Comparison of ENCODE assay signal across 7 cellular contexts in the genomic region with DNA sequence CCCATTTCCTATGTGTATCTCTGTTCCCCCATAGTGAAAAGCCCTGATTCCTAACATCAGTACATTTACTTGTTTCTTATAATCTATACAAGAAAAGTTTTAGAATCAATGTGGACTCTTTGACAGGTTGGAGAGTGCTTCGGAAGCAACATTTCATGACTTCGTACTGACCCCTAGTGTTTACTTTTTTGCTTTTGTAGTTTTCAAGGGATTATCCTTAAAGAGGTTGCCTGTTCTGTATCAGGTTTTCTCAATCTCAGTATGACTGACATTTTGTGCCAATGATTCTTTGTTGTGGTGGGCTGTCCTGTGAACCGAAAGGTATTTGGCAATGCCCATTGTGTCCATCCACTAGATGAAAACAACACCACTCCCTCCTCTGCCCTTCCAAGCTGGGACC. TPM values are rescaled to one million over a fixed set of nuclear protein-coding genes. Genes with fewer than 3 reads are reported as not detected.
DNase-seq lines count a peak whose midpoint lies in the region; ATAC-seq, FAIRE-seq and TF ChIP-seq lines count a peak whose summit lies in the region.

No MANE protein-coding gene starts in this region.

- peak; percentile 75 to 77 for TF ChIP-seq RAD21 in H1 (IDR thresholded peaks at IDR 0.05 in 1 of 2, conservative IDR thresholded peaks at IDR 0.05 in 1 of 2; ENCODE audit: low read depth in 2 of 2, low read length in 2 of 2)

- no peak overlapping the region for H3K4ac ChIP-seq in H1 (replicated peaks; ENCODE audit: insufficient read length, low read depth, low read length)

- H3K56ac ChIP-seq in H1 (replicated peaks; ENCODE audit: insufficient read length, low read depth, low read length) = no peak overlapping the region

- no peak overlapping the region for H2AK5ac ChIP-seq in H1 (ENCODE audit: low read depth, low read length)

- no peak for TF ChIP-seq EP300 in H1 (IDR thresholded peaks at IDR 0.05; ENCODE audit: borderline replicate concordance in 1 of 2, low read depth in 2 of 2, low read length in 2 of 2)

- no peak for TF ChIP-seq POLR2A in H1 (IDR thresholded peaks at IDR 0.05; ENCODE audit: control extremely low read depth in 1 of 2, low read depth in 2 of 2, low read length in 2 of 2)

- H4K20me1 ChIP-seq in H1 (replicated peaks in 1 of 2; ENCODE audit: control insufficient read depth in 1 of 2, insufficient read depth in 2 of 2, low read length in 2 of 2) = no peaks in the 10 kb centered on the region

- H3K9me3 ChIP-seq in HEK293 (ENCODE audit: control insufficient read depth, insufficient read depth, low read depth, low read length) (no peaks in the 10 kb centered on the region), H1 (ENCODE audit: insufficient read depth in 2 of 2, low read depth in 1 of 2, low read length in 1 of 2) (no peaks in the 10 kb centered on the region)

- H3K23ac ChIP-seq in H1 (ENCODE audit: insufficient read length) = no peak overlapping the region

- H3K79me1 ChIP-seq in H1 (ENCODE audit: low read depth, low read length) = no peaks in the 10 kb centered on the region

- no peaks in the 10 kb centered on the region for H3K27me3 ChIP-seq in H1 (replicated peaks in 1 of 4; ENCODE audit: control insufficient read depth in 3 of 4, extremely low read depth in 1 of 4, insufficient read depth in 3 of 4, low read length in 3 of 4)

- TF ChIP-seq CTCF in GM12874 (IDR thresholded peaks at IDR 0.05; ENCODE audit: insufficient read depth, low read depth, low read length) (peak; percentile 24; the same call in 1 of the 2 replicates), HEK293 (tag by site-specific recombination; IDR thresholded peaks at IDR 0.05) (no peak), H1 (IDR thresholded peaks at IDR 0.05; ENCODE audit: control extremely low read depth in 1 of 3, insufficient read depth in 1 of 3, low read depth in 1 of 3, low read length in 3 of 3) (peak in 2 of 3 experiments; percentile 45 to 48; a peak in 2 of 4 replicates)

- H3K9me3 Mint-ChIP-seq in T-cell = no peaks in the 10 kb centered on the region

- H4K8ac ChIP-seq in H1 (ENCODE audit: extremely low read depth, insufficient read depth, low read length) = no peak overlapping the region

- POLR2A ChIA-PET in HEK293 (lab: Yijun Ruan, JAX) = no interaction called here
- POLR2A ChIA-PET in H1 (lab: Charles Lee; ENCODE audit: partially characterized antibody) = no interaction called here
- POLR2A ChIA-PET in T-cell (lab: Charles Lee) = no interaction called here

- no peaks in the 10 kb centered on the region for H3K4me1 Mint-ChIP-seq in T-cell

- peaks cover 19 to 23% of the 10 kb centered on the region in 2 donors for H3K27me3 Mint-ChIP-seq in T-cell

- H3K4me2 ChIP-seq in H1 (ENCODE audit: insufficient read depth in 1 of 2, low read depth in 2 of 2, low read length in 2 of 2) = no peak overlapping the region

- no peak overlapping the region for H3K4me3 ChIP-seq in HEK293 (ENCODE audit: low read depth, low read length)
- no peak overlapping the region for H3K4me3 ChIP-seq in H1 (ENCODE audit: extremely low read depth in 1 of 4, insufficient read depth in 2 of 4, low read depth in 3 of 4, low read length in 4 of 4)

- H2BK12ac ChIP-seq in H1 (ENCODE audit: low read depth, low read length) = no peak overlapping the region

- no peak for ATAC-seq in T-cell (replicated peaks in 1 of 4)

- CTCF ChIA-PET in HEK293 (lab: Yijun Ruan, JAX) = interaction anchor here (0.6 to 7.5 kb wide), 9 partner anchors 13 to 1261 kb away, joined by 3 to 100 read pairs (median 4); no protein-coding TSS in a partner anchor
- CTCF ChIA-PET in H1 (lab: Charles Lee; ENCODE audit: partially characterized antibody) = interaction anchor here (0.8 to 5.8 kb wide), 22 partner anchors 11 to 333 kb away, joined by 3 to 73 read pairs (median 4); no protein-coding TSS in a partner anchor
- CTCF ChIA-PET in T-cell (lab: Charles Lee) = interaction anchor here (0.5 to 0.7 kb wide), 3 partner anchors 27 to 1594 kb away, joined by 3 to 5 read pairs (median 3); no protein-coding TSS in a partner anchor

- no peaks in the 10 kb centered on the region for H3K36me3 ChIP-seq in HEK293 (ENCODE audit: control insufficient read depth in 2 of 2, insufficient read depth in 1 of 2, low read length in 2 of 2)
- H3K36me3 ChIP-seq in H1 (ENCODE audit: control insufficient read depth in 2 of 4, insufficient read depth in 4 of 4, low read length in 3 of 4) = no peaks in the 10 kb centered on the region

- no peaks in the 10 kb centered on the region for H3K23me2 ChIP-seq in H1 (ENCODE audit: low read depth, low read length)

- H2BK20ac ChIP-seq in H1 (ENCODE audit: low read length) = no peak overlapping the region

- no peak overlapping the region for H2BK5ac ChIP-seq in H1 (ENCODE audit: low read depth, low read length)

- peak; percentile 45 for FAIRE-seq in H1 (lab: Jason Lieb, UNC)

- H4K91ac ChIP-seq in H1 (replicated peaks; ENCODE audit: insufficient read length, low read length) = no peak overlapping the region

- no peak overlapping the region for H3K4me3 Mint-ChIP-seq in T-cell

- no peak overlapping the region for H2AFZ ChIP-seq in H1 (ENCODE audit: low read length)

- H3K27ac Mint-ChIP-seq in T-cell = no peak overlapping the region

- H3K14ac ChIP-seq in H1 (ENCODE audit: insufficient read length) = no peak overlapping the region

- H3K18ac ChIP-seq in H1 (ENCODE audit: extremely low read depth, low read length) = no peak overlapping the region

- H3K4me1 ChIP-seq in HEK293 (ENCODE audit: control insufficient read depth, insufficient read depth, low read length) (no peaks in the 10 kb centered on the region), H1 (replicated peaks in 1 of 4; ENCODE audit: control insufficient read depth in 3 of 4, insufficient read depth in 4 of 4, low read length in 3 of 4) (no peaks in the 10 kb centered on the region)

- DNase-seq in NCI-H2227 (lab: John Stamatoyannopoulos, UW; ENCODE audit: unreplicated experiment) (peak; percentile 65), H1 (ENCODE audit: low read depth in 1 of 2, low spot score in 2 of 2) (no peak), pons (ENCODE audit: low spot score) (peak; percentile 44), T-cell (no peak), middle frontal gyrus (ENCODE audit: extremely low spot score, low spot score) (no peak)

- H3K36me3 Mint-ChIP-seq in T-cell = no peaks in the 10 kb centered on the region

- H2BK120ac ChIP-seq in H1 (replicated peaks; ENCODE audit: low read depth, low read length) = no peak overlapping the region

- H2BK15ac ChIP-seq in H1 (ENCODE audit: low read length) = no peak overlapping the region

- H4K5ac ChIP-seq in H1 (ENCODE audit: insufficient read length, low read depth, low read length) = no peak overlapping the region

- H3K27ac ChIP-seq in HEK293 (ENCODE audit: extremely low read depth, low read depth, low read length) = no peak overlapping the region
- H3K27ac ChIP-seq in H1 (ENCODE audit: low read depth, low read length) = no peak overlapping the region

- no peaks in the 10 kb centered on the region for H3K79me2 ChIP-seq in H1 (ENCODE audit: control insufficient read depth in 1 of 2, insufficient read depth in 2 of 2, low read length in 2 of 2)

- H3K9ac ChIP-seq in H1 (replicated peaks in 1 of 4; ENCODE audit: extremely low read depth in 1 of 4, low read depth in 3 of 4, low read length in 3 of 4) = no peak overlapping the region

- 35% methylated on average over 3 of the region's 3 CpGs; no CpG with 5 or more reads in 1 of the 2 experiments for WGBS in H1 (ENCODE audit: extremely low coverage in 1 of 2, insufficient coverage in 1 of 2, insufficient read length in 1 of 2, insufficient replicate concordance in 2 of 2, low coverage in 1 of 2, low lambda C conversion rate in 2 of 2, missing lambda C conversion rate in 1 of 2), 2 experiments

TF ChIP-seq in H1, 55 proteins besides CTCF, POLR2A, EP300 and RAD21 (continues in another document):
- TF ChIP-seq TCF12 (IDR thresholded peaks at IDR 0.05; ENCODE audit: low read depth, low read length) = no peak
- no peak for TF ChIP-seq KDM1A (IDR thresholded peaks at IDR 0.05; ENCODE audit: borderline replicate concordance, low read length)
- TF ChIP-seq SIRT6 (IDR thresholded peaks at IDR 0.05; ENCODE audit: low read length) = no peak
- no peak for TF ChIP-seq BCL11A (IDR thresholded peaks at IDR 0.05; ENCODE audit: low read depth in 2 of 2, low read length in 2 of 2)
- TF ChIP-seq PHF8 (conservative IDR thresholded peaks at IDR 0.05; ENCODE audit: low read depth, low read length) = no peak
- TF ChIP-seq KDM5A (IDR thresholded peaks at IDR 0.05; ENCODE audit: low read length) = no peak
- TF ChIP-seq POLR2AphosphoS5 (IDR thresholded peaks at IDR 0.05; ENCODE audit: low read depth, low read length) = no peak
- TF ChIP-seq CBX5 (IDR thresholded peaks at IDR 0.05; ENCODE audit: low read depth, low read length) = no peak
- TF ChIP-seq CEBPB (IDR thresholded peaks at IDR 0.05; ENCODE audit: low read depth, low read length) = no peak
- no peak for TF ChIP-seq GTF2F1 (IDR thresholded peaks at IDR 0.05; ENCODE audit: borderline replicate concordance, low read depth, low read length)
- TF ChIP-seq CTBP2 (IDR thresholded peaks at IDR 0.05; ENCODE audit: borderline replicate concordance, insufficient read depth, insufficient read length, low read length) = no peak
- no peak for TF ChIP-seq SP4 (IDR thresholded peaks at IDR 0.05; ENCODE audit: low read length)
- no peak for TF ChIP-seq SIN3A (conservative IDR thresholded peaks at IDR 0.05 in 1 of 2, IDR thresholded peaks at IDR 0.05 in 1 of 2; ENCODE audit: low read depth in 1 of 2, low read length in 2 of 2)
- no peak for TF ChIP-seq JUN (IDR thresholded peaks at IDR 0.05; ENCODE audit: low read depth, low read length)
- no peak for TF ChIP-seq FOSL1 (IDR thresholded peaks at IDR 0.05; ENCODE audit: insufficient read depth, low read depth, low read length)
- TF ChIP-seq SUZ12 (IDR thresholded peaks at IDR 0.05; ENCODE audit: low read length) = no peak

RNA-seq across cellular contexts. Expression of gene SERPINB2, which starts 43.3 kb away (rescaled TPM):
- not detected in 2 replicates for total RNA-seq in H1 (2021; fragmentation: NEBNext Ultra II Directional; extraction: Animal tissue kit (Norgen Biotek cat#: 25700))
- polyA plus RNA-seq in H1 (2011; rRNA removed) = not detected in 2 replicates
- not detected for polyA plus RNA-seq in H1 (2011; cell fraction: cytosol; rRNA removed)
- not detected for polyA plus RNA-seq in H1 (2011; cell fraction: nucleus; rRNA removed)
- polyA plus RNA-seq in H1 (2012, experiment 1 of 2) = not detected in 4 replicates
- not detected for polyA plus RNA-seq in H1 (2012, experiment 2 of 2)
- not detected for polyA plus RNA-seq in H1 (2013, experiment 1 of 2)
- polyA plus RNA-seq in H1 (2013, experiment 2 of 2) = not detected
- polyA minus RNA-seq in H1 (2011; rRNA and poly(A)+ RNA removed) = not detected in 2 replicates
- not detected for polyA minus RNA-seq in H1 (2011; cell fraction: cytosol; rRNA and poly(A)+ RNA removed)
- polyA minus RNA-seq in H1 (2011; cell fraction: nucleus; rRNA and poly(A)+ RNA removed) = not detected
- total RNA-seq in T-cell = not detected

Comparison
In these comparisons a context has a peak if more than half of its experiments do, and no peak if none do; other contexts are left out.
1. DNase-seq: peak in NCI-H2227 (single experiment) and pons (single experiment); none in H1 (0 of 2), T-cell (0 of 34) and middle frontal gyrus (single experiment).